27 cellular contexts compared by ENCODE assay signal in the genomic region with DNA sequence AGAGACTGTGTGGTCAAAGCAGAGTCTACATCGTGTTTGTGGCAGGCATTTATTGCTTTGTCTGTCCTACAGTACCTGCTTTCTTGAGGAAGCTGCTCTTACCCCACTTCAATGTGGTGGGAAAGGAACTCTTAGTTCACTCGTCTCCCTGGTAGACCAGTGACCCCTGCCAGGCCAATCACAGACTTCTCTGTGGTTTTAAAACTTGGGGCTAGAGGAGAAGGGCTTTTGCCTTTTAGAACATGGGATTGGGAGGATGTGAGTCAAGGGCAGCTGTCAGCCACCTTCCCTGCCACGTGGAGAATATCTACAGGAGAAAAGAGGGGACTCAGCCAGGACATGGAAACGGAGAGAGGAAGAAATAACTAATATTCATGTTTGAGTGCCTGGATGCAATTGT. TPM values are rescaled to one million over a fixed set of nuclear protein-coding genes. Genes with fewer than 3 reads are reported as not detected.
DNase-seq lines count a peak whose midpoint lies in the region; ATAC-seq and TF ChIP-seq lines count a peak whose summit lies in the region.
"Had no signal": no experiment of that assay in that cellular context is flagged by ENCODE, and none has a peak within 500 bp of the region (broad histone marks: within the 10 kb centered on the region; RNA-seq: fewer than 3 reads in every experiment).

No MANE protein-coding gene starts in this region.

- TF ChIP-seq CTCF in natural killer cell (IDR thresholded peaks at IDR 0.05) (no peak), NB4 (IDR thresholded peaks at IDR 0.05; ENCODE audit: low read depth, low read length) (no peak), upper lobe of right lung (IDR thresholded peaks at IDR 0.05) (no peak)

- H3K4me1 Mint-ChIP-seq in natural killer cell treated with Interleukin-12 subunit alpha and Interleukin-12 subunit beta and Interleukin-15 and Interleukin-18, amount 100 ng/mL, for 72 hours (ENCODE audit: low read depth in 2 of 2), result peaks cover 16 to 26% of the 10 kb centered on the region in 2 donors
- peaks cover 35 to 36% of the 10 kb centered on the region in 2 donors for H3K4me1 Mint-ChIP-seq in natural killer cell
- H3K4me1 Mint-ChIP-seq in dendritic cell treated with granulocyte-macrophage colony-stimulating factor and Interleukin-4, amounts not matched to agents 40 ng/mL and 50 ng/mL, for 4 days (ENCODE audit: low read depth), result peaks cover 24% of the 10 kb centered on the region

- H3K36me3 ChIP-seq in upper lobe of right lung, result no peaks in the 10 kb centered on the region
- H3K36me3 ChIP-seq: breast epithelium, neutrophil, right lobe of liver, thoracic aorta, uterus had no signal

- TF ChIP-seq POLR2A in NB4 (IDR thresholded peaks at IDR 0.05; ENCODE audit: extremely low read depth, insufficient read length), result no peak

- H3K27ac ChIP-seq in upper lobe of right lung, result no peak overlapping the region
- H3K27ac ChIP-seq: breast epithelium, neutrophil, right lobe of liver, thoracic aorta, uterus had no signal

- no peaks in the 10 kb centered on the region for H3K4me1 ChIP-seq in upper lobe of right lung
- H3K4me1 ChIP-seq: breast epithelium, uterus had no signal

- no peak overlapping the region for H3K4me3 ChIP-seq in NB4 (ENCODE audit: low read depth, low read length)
- H3K4me3 ChIP-seq in upper lobe of right lung, result no peak overlapping the region
- H3K4me3 ChIP-seq: breast epithelium, right lobe of liver, thoracic aorta, uterus had no signal

- no peaks in the 10 kb centered on the region for H3K9me3 ChIP-seq in upper lobe of right lung
- H3K9me3 ChIP-seq: breast epithelium, neutrophil, right lobe of liver, thoracic aorta, uterus had no signal

- DNase-seq in natural killer cell treated with Interleukin-12 subunit alpha and Interleukin-12 subunit beta and Interleukin-15 and Interleukin-18, amount 100 ng/mL, for 72 hours (ENCODE audit: low spot score), result no peak
- no peak for DNase-seq in natural killer cell
- DNase-seq in NB4 (ENCODE audit: low read depth), result peak; percentile 64
- DNase-seq in upper lobe of right lung, result no peak
- DNase-seq in COLO668 (lab: John Stamatoyannopoulos, UW; ENCODE audit: unreplicated experiment), result no peak
- DNase-seq: 8988T; amniotic stem cell; DND-41; glutamatergic neuron; mesendoderm; NCI-H1417 treated with DMSO at 0.1 percent for 48 hours; NCI-H2029 treated with DMSO at 0.1 percent for 48 hours; NCI-H2227 treated with DMSO at 0.1 percent for 48 hours; NCI-H526 treated with DMSO at 0.1 percent for 48 hours; right lobe of liver; stimulated activated CD4-positive, alpha-beta T cell treated with anti-CD3 and anti-CD28 coated beads, Interleukin-2, amount 100 ng/mL, for 48 hours; stimulated activated naive CD8-positive, alpha-beta T cell treated with anti-CD3 and anti-CD28 coated beads, Interleukin-15, amount 100 ng/mL, for 72 hours; uterus had no signal

- H3K9me3 Mint-ChIP-seq in natural killer cell treated with Interleukin-12 subunit alpha and Interleukin-12 subunit beta and Interleukin-15 and Interleukin-18, amount 100 ng/mL, for 72 hours, result no peaks in the 10 kb centered on the region
- H3K9me3 Mint-ChIP-seq in natural killer cell, result no peaks in the 10 kb centered on the region
- no peaks in the 10 kb centered on the region for H3K9me3 Mint-ChIP-seq in dendritic cell treated with granulocyte-macrophage colony-stimulating factor and Interleukin-4, amounts not matched to agents 40 ng/mL and 50 ng/mL, for 4 days
- H3K9me3 Mint-ChIP-seq: activated naive CD4-positive, alpha-beta T cell treated with anti-CD3 and anti-CD28 coated beads, Interleukin-2, amount 50 U/mL, for 24 hours; stimulated activated naive CD8-positive, alpha-beta T cell treated with anti-CD3 and anti-CD28 coated beads, Interleukin-15, amount 100 ng/mL, for 72 hours had no signal

- no peaks in the 10 kb centered on the region for H3K36me3 Mint-ChIP-seq in natural killer cell treated with Interleukin-12 subunit alpha and Interleukin-12 subunit beta and Interleukin-15 and Interleukin-18, amount 100 ng/mL, for 72 hours
- no peaks in the 10 kb centered on the region for H3K36me3 Mint-ChIP-seq in natural killer cell
- no peaks in the 10 kb centered on the region for H3K36me3 Mint-ChIP-seq in dendritic cell treated with granulocyte-macrophage colony-stimulating factor and Interleukin-4, amounts not matched to agents 40 ng/mL and 50 ng/mL, for 4 days (ENCODE audit: low read depth)
- H3K36me3 Mint-ChIP-seq: activated naive CD4-positive, alpha-beta T cell treated with anti-CD3 and anti-CD28 coated beads, Interleukin-2, amount 50 U/mL, for 24 hours had no signal

- ATAC-seq in natural killer cell treated with Interleukin-12 subunit alpha and Interleukin-12 subunit beta and Interleukin-15 and Interleukin-18, amount 100 ng/mL, for 72 hours, result no peak
- no peak for ATAC-seq in natural killer cell
- ATAC-seq in upper lobe of right lung, result peak; percentile 22
- ATAC-seq in HG02798 (IDR thresholded peaks at IDR 0.05; ENCODE audit: poor library complexity, unreplicated experiment), result no peak
- ATAC-seq in HG02588 (IDR thresholded peaks at IDR 0.05; ENCODE audit: unreplicated experiment), result no peak
- ATAC-seq: HCT116; right lobe of liver; Right ventricle myocardium inferior; stimulated activated naive CD8-positive, alpha-beta T cell treated with anti-CD3 and anti-CD28 coated beads, Interleukin-15, amount 100 ng/mL, for 72 hours had no signal

- peak overlapping the region; percentile 53 for H3K4me3 Mint-ChIP-seq in natural killer cell treated with Interleukin-12 subunit alpha and Interleukin-12 subunit beta and Interleukin-15 and Interleukin-18, amount 100 ng/mL, for 72 hours
- no peak overlapping the region for H3K4me3 Mint-ChIP-seq in natural killer cell
- H3K4me3 Mint-ChIP-seq in dendritic cell treated with granulocyte-macrophage colony-stimulating factor and Interleukin-4, amounts not matched to agents 40 ng/mL and 50 ng/mL, for 4 days, result no peak overlapping the region
- H3K4me3 Mint-ChIP-seq: activated naive CD4-positive, alpha-beta T cell treated with anti-CD3 and anti-CD28 coated beads, Interleukin-2, amount 50 U/mL, for 24 hours; stimulated activated naive CD8-positive, alpha-beta T cell treated with anti-CD3 and anti-CD28 coated beads, Interleukin-15, amount 100 ng/mL, for 72 hours had no signal

- H3K27me3 ChIP-seq in upper lobe of right lung, result no peaks in the 10 kb centered on the region
- H3K27me3 ChIP-seq: breast epithelium, neutrophil, right lobe of liver, uterus had no signal

- H3K27ac Mint-ChIP-seq in natural killer cell treated with Interleukin-12 subunit alpha and Interleukin-12 subunit beta and Interleukin-15 and Interleukin-18, amount 100 ng/mL, for 72 hours, result peak overlapping the region in 1 of 2 donors; percentile 41
- H3K27ac Mint-ChIP-seq in natural killer cell, result no peak overlapping the region
- peak overlapping the region; percentile 13 for H3K27ac Mint-ChIP-seq in dendritic cell treated with granulocyte-macrophage colony-stimulating factor and Interleukin-4, amounts not matched to agents 40 ng/mL and 50 ng/mL, for 4 days
- H3K27ac Mint-ChIP-seq: activated naive CD4-positive, alpha-beta T cell treated with anti-CD3 and anti-CD28 coated beads, Interleukin-2, amount 50 U/mL, for 24 hours; stimulated activated naive CD8-positive, alpha-beta T cell treated with anti-CD3 and anti-CD28 coated beads, Interleukin-15, amount 100 ng/mL, for 72 hours had no signal

- intact Hi-C loops in natural killer cell (cut with micrococcal nuclease), result no loop called here
- intact Hi-C loops in dendritic cell treated with granulocyte-macrophage colony-stimulating factor and Interleukin-4, amounts not matched to agents 40 ng/mL and 50 ng/mL, for 4 days (cut with micrococcal nuclease), result no loop called here
- intact Hi-C loops in upper lobe of right lung (cut with DNase I), result no loop called here

- peaks cover 0 to 2% of the 10 kb centered on the region in 2 donors for H3K27me3 Mint-ChIP-seq in natural killer cell treated with Interleukin-12 subunit alpha and Interleukin-12 subunit beta and Interleukin-15 and Interleukin-18, amount 100 ng/mL, for 72 hours
- peaks cover 0 to 2% of the 10 kb centered on the region in 2 donors for H3K27me3 Mint-ChIP-seq in natural killer cell (ENCODE audit: low read depth in 2 of 2)
- H3K27me3 Mint-ChIP-seq in dendritic cell treated with granulocyte-macrophage colony-stimulating factor and Interleukin-4, amounts not matched to agents 40 ng/mL and 50 ng/mL, for 4 days, result peaks cover 4% of the 10 kb centered on the region
- H3K27me3 Mint-ChIP-seq: activated naive CD4-positive, alpha-beta T cell treated with anti-CD3 and anti-CD28 coated beads, Interleukin-2, amount 50 U/mL, for 24 hours had no signal

RNA-seq across cellular contexts. Expression of a gene that starts 36.8 kb away (rescaled TPM):
- 100 to 1,000 TPM; 200 to 265 TPM for total RNA-seq in natural killer cell treated with Interleukin-12 subunit alpha and Interleukin-12 subunit beta and Interleukin-15 and Interleukin-18, amount 100 ng/mL, for 72 hours
- 100 to 1,000 TPM; 216 to 244 (median 231) TPM for total RNA-seq in natural killer cell
- 303 TPM for total RNA-seq in upper lobe of right lung
